1 cellular context compared by ENCODE assay signal in genomic region chr1:36386262-36387140, GRCh38.
TF ChIP-seq lines count a peak whose summit lies in the region.

No MANE protein-coding gene starts in this region.

TF ChIP-seq in K562, 482 proteins besides CTCF, POLR2A, EP300 and RAD21 (continued from another document and continues in another):
- TF ChIP-seq ZNF395 (CRISPR knock-in tag; IDR thresholded peaks at IDR 0.05) (peak; percentile 92), BDP1 (IDR thresholded peaks at IDR 0.05; ENCODE audit: insufficient read depth, insufficient read length) (no peak), ZNF584 (CRISPR knock-in tag; IDR thresholded peaks at IDR 0.05; ENCODE audit: low read depth) (peak; percentile 97), HES1 (IDR thresholded peaks at IDR 0.05; ENCODE audit: low read depth) (0 out of 2 replicates have a peak, but pooled peaks have one; percentile 35), DDX20 (tag; IDR thresholded peaks at IDR 0.05; ENCODE audit: low read depth) (0 out of 2 replicates have a peak, but pooled peaks have one; percentile 50), CBX8 (IDR thresholded peaks at IDR 0.05; ENCODE audit: borderline replicate concordance, extremely low read depth, low read depth, low read length, poor library complexity, severe bottlenecking) (no peak), ZNF347 (CRISPR knock-in tag; IDR thresholded peaks at IDR 0.05; ENCODE audit: low read depth) (peak; percentile 72; the same call in 1 of the 2 replicates), ARNT (IDR thresholded peaks at IDR 0.05) (peak; percentile 27 to 90; a peak in 3 of 4 replicates), DMBX1 (CRISPR knock-in tag; IDR thresholded peaks at IDR 0.05; ENCODE audit: borderline replicate concordance) (peak; percentile 98), RBFOX2 (IDR thresholded peaks at IDR 0.05; ENCODE audit: low read depth, low read length) (peak; percentile 97), GABPB2 (CRISPR knock-in tag; conservative IDR thresholded peaks at IDR 0.05) (peak; percentile 82; the same call in 1 of the 2 replicates), GATAD2A (IDR thresholded peaks at IDR 0.05) (peak; percentile 86; the same call in 1 of the 2 replicates), FOXK2 (conservative IDR thresholded peaks at IDR 0.05 in 1 of 2, IDR thresholded peaks at IDR 0.05 in 1 of 2; ENCODE audit: low read depth in 2 of 2) (peak; percentile 38 to 72; a peak in 3 of 4 replicates), FOSL1 (tag; conservative IDR thresholded peaks at IDR 0.05) (peak; percentile 100), EGR1 (conservative IDR thresholded peaks at IDR 0.05) (no peak), CC2D1A (IDR thresholded peaks at IDR 0.05) (0 out of 2 replicates have a peak, but pooled peaks have one; percentile 43), HNRNPLL (IDR thresholded peaks at IDR 0.05; ENCODE audit: low read depth, low read length, poor library complexity, severe bottlenecking) (no peak), ZBTB9 (CRISPR knock-in tag; IDR thresholded peaks at IDR 0.05) (peak; percentile 93), ZC3H8 (IDR thresholded peaks at IDR 0.05) (no peak), MXD1 (CRISPR knock-in tag; IDR thresholded peaks at IDR 0.05; ENCODE audit: borderline replicate concordance, poor library complexity, severe bottlenecking) (peak; percentile 55), ZNF717 (CRISPR knock-in tag; IDR thresholded peaks at IDR 0.05) (peak; percentile 65; the same call in 1 of the 2 replicates), ETS2 (tag; IDR thresholded peaks at IDR 0.05; ENCODE audit: borderline replicate concordance, poor library complexity, severe bottlenecking) (peak; percentile 81), CUX1 (CRISPR knock-in tag; IDR thresholded peaks at IDR 0.05) (peak; percentile 87), MEIS2 (IDR thresholded peaks at IDR 0.05; ENCODE audit: partially characterized antibody) (peak; percentile 24), TRIM24 (IDR thresholded peaks at IDR 0.05) (peak; percentile 91 to 93), KAT7 (CRISPR knock-in tag; IDR thresholded peaks at IDR 0.05; ENCODE audit: borderline replicate concordance) (peak; percentile 99; the same call in 1 of the 2 replicates), ILF3 (IDR thresholded peaks at IDR 0.05; ENCODE audit: borderline replicate concordance) (peak; percentile 45; the same call in 1 of the 2 replicates), MED1 (CRISPR knock-in tag; IDR thresholded peaks at IDR 0.05; ENCODE audit: borderline replicate concordance) (no peak), CHD1 (IDR thresholded peaks at IDR 0.05; ENCODE audit: low read length) (peak; percentile 98), GATAD2B (IDR thresholded peaks at IDR 0.05; ENCODE audit: borderline replicate concordance) (peak; percentile 17; the same call in 1 of the 2 replicates), PTBP1 (IDR thresholded peaks at IDR 0.05; ENCODE audit: low read depth, low read length) (peak; percentile 43; the same call in 1 of the 2 replicates), MTA1 (IDR thresholded peaks at IDR 0.05; ENCODE audit: borderline replicate concordance) (peak; percentile 80), E2F5 (CRISPR knock-in tag; IDR thresholded peaks at IDR 0.05) (peak; percentile 81; the same call in 1 of the 2 replicates), ETV5 (CRISPR knock-in tag; IDR thresholded peaks at IDR 0.05; ENCODE audit: low read depth) (peak; percentile 73; the same call in 1 of the 2 replicates), ZNF75A (CRISPR knock-in tag; IDR thresholded peaks at IDR 0.05) (no peak), SRF (CRISPR knock-in tag; IDR thresholded peaks at IDR 0.05) (peak in 1 of 2 experiments; percentile 81), MXI1 (IDR thresholded peaks at IDR 0.05; ENCODE audit: low read depth, low read length) (no peak), CLOCK (CRISPR knock-in tag; IDR thresholded peaks at IDR 0.05; ENCODE audit: borderline replicate concordance) (peak; percentile 70; the same call in 1 of the 2 replicates), MAFG (tag; conservative IDR thresholded peaks at IDR 0.05) (peak; percentile 90), NCOA1 (IDR thresholded peaks at IDR 0.05; ENCODE audit: low read depth) (peak; percentile 69; the same call in 1 of the 2 replicates), MAZ (CRISPR knock-in tag; conservative IDR thresholded peaks at IDR 0.05 in 1 of 2, IDR thresholded peaks at IDR 0.05 in 1 of 2) (peak in 1 of 2 experiments; percentile 82; a peak in 2 of 4 replicates), KLF16 (IDR thresholded peaks at IDR 0.05) (peak; percentile 23; the same call in 1 of the 2 replicates), MTF1 (CRISPR knock-in tag; IDR thresholded peaks at IDR 0.05; ENCODE audit: borderline replicate concordance) (peak; percentile 62), ZNF121 (CRISPR knock-in tag; conservative IDR thresholded peaks at IDR 0.05) (no peak), GABPB1 (CRISPR knock-in tag; IDR thresholded peaks at IDR 0.05) (peak; percentile 73)
- TF ChIP-seq, protein P1, sequence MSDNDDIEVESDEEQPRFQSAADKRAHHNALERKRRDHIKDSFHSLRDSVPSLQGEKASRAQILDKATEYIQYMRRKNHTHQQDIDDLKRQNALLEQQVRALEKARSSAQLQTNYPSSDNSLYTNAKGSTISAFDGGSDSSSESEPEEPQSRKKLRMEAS (CRISPR knock-in tag; IDR thresholded peaks at IDR 0.05): peak; percentile 96
- TF ChIP-seq, protein P2, sequence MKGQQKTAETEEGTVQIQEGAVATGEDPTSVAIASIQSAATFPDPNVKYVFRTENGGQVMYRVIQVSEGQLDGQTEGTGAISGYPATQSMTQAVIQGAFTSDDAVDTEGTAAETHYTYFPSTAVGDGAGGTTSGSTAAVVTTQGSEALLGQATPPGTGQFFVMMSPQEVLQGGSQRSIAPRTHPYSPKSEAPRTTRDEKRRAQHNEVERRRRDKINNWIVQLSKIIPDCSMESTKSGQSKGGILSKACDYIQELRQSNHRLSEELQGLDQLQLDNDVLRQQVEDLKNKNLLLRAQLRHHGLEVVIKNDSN (CRISPR knock-in tag; IDR thresholded peaks at IDR 0.05): no peak; the same call in 1 of the 2 replicates
- TF ChIP-seq, protein P3, sequence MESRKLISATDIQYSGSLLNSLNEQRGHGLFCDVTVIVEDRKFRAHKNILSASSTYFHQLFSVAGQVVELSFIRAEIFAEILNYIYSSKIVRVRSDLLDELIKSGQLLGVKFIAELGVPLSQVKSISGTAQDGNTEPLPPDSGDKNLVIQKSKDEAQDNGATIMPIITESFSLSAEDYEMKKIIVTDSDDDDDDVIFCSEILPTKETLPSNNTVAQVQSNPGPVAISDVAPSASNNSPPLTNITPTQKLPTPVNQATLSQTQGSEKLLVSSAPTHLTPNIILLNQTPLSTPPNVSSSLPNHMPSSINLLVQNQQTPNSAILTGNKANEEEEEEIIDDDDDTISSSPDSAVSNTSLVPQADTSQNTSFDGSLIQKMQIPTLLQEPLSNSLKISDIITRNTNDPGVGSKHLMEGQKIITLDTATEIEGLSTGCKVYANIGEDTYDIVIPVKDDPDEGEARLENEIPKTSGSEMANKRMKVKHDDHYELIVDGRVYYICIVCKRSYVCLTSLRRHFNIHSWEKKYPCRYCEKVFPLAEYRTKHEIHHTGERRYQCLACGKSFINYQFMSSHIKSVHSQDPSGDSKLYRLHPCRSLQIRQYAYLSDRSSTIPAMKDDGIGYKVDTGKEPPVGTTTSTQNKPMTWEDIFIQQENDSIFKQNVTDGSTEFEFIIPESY (CRISPR knock-in tag; IDR thresholded peaks at IDR 0.05): peak; percentile 79
- TF ChIP-seq, protein P4, sequence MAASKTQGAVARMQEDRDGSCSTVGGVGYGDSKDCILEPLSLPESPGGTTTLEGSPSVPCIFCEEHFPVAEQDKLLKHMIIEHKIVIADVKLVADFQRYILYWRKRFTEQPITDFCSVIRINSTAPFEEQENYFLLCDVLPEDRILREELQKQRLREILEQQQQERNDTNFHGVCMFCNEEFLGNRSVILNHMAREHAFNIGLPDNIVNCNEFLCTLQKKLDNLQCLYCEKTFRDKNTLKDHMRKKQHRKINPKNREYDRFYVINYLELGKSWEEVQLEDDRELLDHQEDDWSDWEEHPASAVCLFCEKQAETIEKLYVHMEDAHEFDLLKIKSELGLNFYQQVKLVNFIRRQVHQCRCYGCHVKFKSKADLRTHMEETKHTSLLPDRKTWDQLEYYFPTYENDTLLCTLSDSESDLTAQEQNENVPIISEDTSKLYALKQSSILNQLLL (CRISPR knock-in tag; IDR thresholded peaks at IDR 0.05; ENCODE audit: borderline replicate concordance): no peak
